Comparison of ENCODE assay signal across 8 cellular contexts in genomic region chrX:48676106-48676892, GRCh38. TPM values are rescaled to one million over a fixed set of nuclear protein-coding genes. Genes with fewer than 3 reads are reported as not detected.
A peak's percentile ranks its signal among the peaks of the same experiment; 100 is the strongest.
DNase-seq lines count a peak whose midpoint lies in the region; ATAC-seq and TF ChIP-seq lines count a peak whose summit lies in the region.

No MANE protein-coding gene starts in this region.

- no TSS peak for BruUV-seq in IMR-90 (replicated peaks; lab: Mats Ljungman, UMichigan)

- H3K9ac ChIP-seq in IMR-90 (ENCODE audit: low read depth, low read length) = peak overlapping the region; percentile 82
- peak overlapping the region; percentile 98 for H3K9ac ChIP-seq in OCI-LY3 (ENCODE audit: low read length)

- H3K79me1 ChIP-seq in IMR-90 (ENCODE audit: low read depth in 1 of 2, low read length in 2 of 2) = no peaks in the 10 kb centered on the region; a peak in 1 of 4 replicates

- POLR2A ChIA-PET in IMR-90 (lab: Charles Lee; ENCODE audit: unreplicated experiment) = no interaction called here

- TF ChIP-seq RAD21 in IMR-90 (IDR thresholded peaks at IDR 0.05; ENCODE audit: low read length) = no peak

- WGBS in IMR-90 (ENCODE audit: extremely low coverage in 2 of 2, insufficient read length in 1 of 2), 2 experiments = 33% methylated on average over 22 of the region's 67 CpGs; no CpG with 5 or more reads in 1 of the 2 experiments

- TF ChIP-seq CTCF in IMR-90 (conservative IDR thresholded peaks at IDR 0.05; ENCODE audit: low read depth, low read length) = no peak
- TF ChIP-seq CTCF in OCI-LY3 (IDR thresholded peaks at IDR 0.05; ENCODE audit: low read depth, low read length) = no peak
- TF ChIP-seq CTCF in mucosa of descending colon (IDR thresholded peaks at IDR 0.05) = no peak

- H3K79me2 ChIP-seq in OCI-LY3 (ENCODE audit: low read length) = peaks cover 25% of the 10 kb centered on the region

- H2BK15ac ChIP-seq in IMR-90 (ENCODE audit: low read depth, low read length) = no peak overlapping the region

- in situ Hi-C loops in IMR-90 (cut with MboI; ENCODE audit: low sequenced_read_pairs) = no loop called here

- H3K4me2 ChIP-seq in IMR-90 (ENCODE audit: low read depth, low read length) (peak overlapping the region; percentile 92), OCI-LY3 (ENCODE audit: low read length) (peak overlapping the region; percentile 95)

- no peaks in the 10 kb centered on the region for H4K20me1 ChIP-seq in IMR-90 (ENCODE audit: insufficient read depth, low read length)
- no peaks in the 10 kb centered on the region for H4K20me1 ChIP-seq in OCI-LY3 (ENCODE audit: insufficient read depth, low read length)

- H3K27ac ChIP-seq in IMR-90 (ENCODE audit: insufficient read depth, low read length) (peak overlapping the region; percentile 61), OCI-LY3 (ENCODE audit: low read length) (peak overlapping the region; percentile 49)

- H3K18ac ChIP-seq in IMR-90 (ENCODE audit: low read depth, low read length) = no peak overlapping the region

- H2AK9ac ChIP-seq in IMR-90 (replicated peaks; ENCODE audit: low read depth, low read length, poor library complexity) = peak overlapping the region; percentile 85

- no peak for TF ChIP-seq POLR2A in IMR-90 (IDR thresholded peaks at IDR 0.05; ENCODE audit: low read depth, low read length)

- CTCF ChIA-PET in IMR-90 (lab: Yijun Ruan, JAX) = no interaction called here

- peak overlapping the region; percentile 77 for H3K4me3 ChIP-seq in IMR-90 (ENCODE audit: insufficient read depth, low read depth, low read length)
- peak overlapping the region; percentile 100 for H3K4me3 ChIP-seq in OCI-LY3 (ENCODE audit: low read length)
- H3K4me3 ChIP-seq in mucosa of descending colon = peak overlapping the region; percentile 54

- H3K4me1 ChIP-seq in IMR-90 (ENCODE audit: control insufficient read depth, insufficient read depth, low read length) (no peaks in the 10 kb centered on the region), OCI-LY3 (ENCODE audit: low read length) (peaks cover 19% of the 10 kb centered on the region; the same call in 1 of the 2 replicates), mucosa of descending colon (ENCODE audit: low read depth) (no peaks in the 10 kb centered on the region)

- peak overlapping the region; percentile 33 for H3K14ac ChIP-seq in IMR-90 (replicated peaks; ENCODE audit: low read depth, low read length)

- peak overlapping the region; percentile 73 to 91 for H4K8ac ChIP-seq in IMR-90 (ENCODE audit: low read depth in 2 of 2, low read length in 2 of 2)

- peak overlapping the region; percentile 92 for H2AFZ ChIP-seq in IMR-90 (replicated peaks; ENCODE audit: low read length, poor library complexity)
- H2AFZ ChIP-seq in OCI-LY3 (ENCODE audit: low read depth, low read length) = peak overlapping the region; percentile 87

- peak overlapping the region; percentile 75 for H4K5ac ChIP-seq in IMR-90 (ENCODE audit: low read depth, low read length)

- peak overlapping the region; percentile 55; the same call in 1 of the 2 replicates for H4K91ac ChIP-seq in IMR-90 (ENCODE audit: insufficient read depth, low read depth, low read length)

- peak overlapping the region; percentile 65 for H3K56ac ChIP-seq in IMR-90 (ENCODE audit: extremely low read depth, insufficient read depth, low read length)

- DNase-seq in DMS 273 treated with DMSO at 0.1 percent for 48 hours (lab: John Stamatoyannopoulos, UW) (peak; percentile 80), IMR-90 (peak; percentile 75), activated T-cell treated with anti-CD3 and anti-CD28 coated beads for 24 hours (ENCODE audit: low read depth) (peak; percentile 83), epidermal melanocyte (ENCODE audit: insufficient read length, low spot score) (peak; percentile 89), mucosa of descending colon (peak; percentile 86 to 93 (median 93))
- peak; percentile 52 to 78 for DNase-seq in stimulated activated CD8-positive, alpha-beta memory T cell treated with anti-CD3 and anti-CD28 coated beads, Interleukin-4, amount 100 ng/mL, for 1 hour (ENCODE audit: low read depth in 2 of 2, low spot score in 1 of 2)

- no peak overlapping the region for H2BK120ac ChIP-seq in IMR-90 (ENCODE audit: low read depth, low read length)

- H2BK5ac ChIP-seq in IMR-90 (ENCODE audit: low read depth, low read length, poor library complexity, severe bottlenecking) = peak overlapping the region; percentile 41

- no peak overlapping the region for H3K23ac ChIP-seq in IMR-90 (ENCODE audit: low read depth, low read length)

- H2AK5ac ChIP-seq in IMR-90 (ENCODE audit: low read depth, low read length) = peak overlapping the region; percentile 68; the same call in 1 of the 2 replicates

- no peaks in the 10 kb centered on the region; the same call in 1 of the 2 replicates for H3K27me3 ChIP-seq in IMR-90 (ENCODE audit: control insufficient read depth, insufficient read depth, low read length)
- no peaks in the 10 kb centered on the region for H3K27me3 ChIP-seq in OCI-LY3 (ENCODE audit: low read depth, low read length)

- H3K9me1 ChIP-seq in IMR-90 (ENCODE audit: insufficient read depth, low read length) = no peaks in the 10 kb centered on the region

- intact Hi-C loops in IMR-90 (cut with micrococcal nuclease) = loop anchor here (2.0 kb wide), 1 partner anchor 21 kb away; the partner anchor contains the start of gene SUV39H1
- intact Hi-C loops in mucosa of descending colon (cut with DNase I, micrococcal nuclease) = no loop called here

- dilution Hi-C loops in IMR-90 (cut with HindIII; ENCODE audit: low sequenced_read_pairs, unreplicated experiment) = no loop called here

- H3K36me3 ChIP-seq in IMR-90 (ENCODE audit: control insufficient read depth, insufficient read depth, low read length) (no peaks in the 10 kb centered on the region), OCI-LY3 (replicated peaks; ENCODE audit: low read depth, low read length) (no peaks in the 10 kb centered on the region), mucosa of descending colon (ENCODE audit: low read depth) (no peaks in the 10 kb centered on the region)

- no peak overlapping the region for H2BK20ac ChIP-seq in IMR-90 (ENCODE audit: low read depth, low read length)

- no peaks in the 10 kb centered on the region for H3K9me3 ChIP-seq in IMR-90 (ENCODE audit: control insufficient read depth, insufficient read depth, low read length)
- H3K9me3 ChIP-seq in OCI-LY3 (ENCODE audit: insufficient read depth, low read length) = no peaks in the 10 kb centered on the region
- no peaks in the 10 kb centered on the region for H3K9me3 ChIP-seq in mucosa of descending colon

- ATAC-seq in GM21529 (IDR thresholded peaks at IDR 0.05; ENCODE audit: unreplicated experiment) = peak; percentile 89
- peak; percentile 99 for ATAC-seq in IMR-90 (ENCODE audit: low read depth)
- peak; percentile 97 for ATAC-seq in mucosa of descending colon

- peak overlapping the region; percentile 61 for H3K4ac ChIP-seq in IMR-90 (ENCODE audit: low read depth, low read length)

TF ChIP-seq in IMR-90, 13 proteins besides CTCF, POLR2A, EP300 and RAD21:
- no peak for TF ChIP-seq BHLHE40 (IDR thresholded peaks at IDR 0.05; ENCODE audit: low read depth, low read length)
- TF ChIP-seq MAZ (IDR thresholded peaks at IDR 0.05; ENCODE audit: borderline replicate concordance, low read depth, low read length) = 0 out of 2 replicates have a peak, but pooled peaks have one; percentile 8
- no peak for TF ChIP-seq MAFK (IDR thresholded peaks at IDR 0.05; ENCODE audit: low read depth, low read length)
- TF ChIP-seq, protein P1, sequence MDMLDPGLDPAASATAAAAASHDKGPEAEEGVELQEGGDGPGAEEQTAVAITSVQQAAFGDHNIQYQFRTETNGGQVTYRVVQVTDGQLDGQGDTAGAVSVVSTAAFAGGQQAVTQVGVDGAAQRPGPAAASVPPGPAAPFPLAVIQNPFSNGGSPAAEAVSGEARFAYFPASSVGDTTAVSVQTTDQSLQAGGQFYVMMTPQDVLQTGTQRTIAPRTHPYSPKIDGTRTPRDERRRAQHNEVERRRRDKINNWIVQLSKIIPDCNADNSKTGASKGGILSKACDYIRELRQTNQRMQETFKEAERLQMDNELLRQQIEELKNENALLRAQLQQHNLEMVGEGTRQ (IDR thresholded peaks at IDR 0.05; ENCODE audit: low read depth, low read length) = no peak

RNA-seq across cellular contexts. Expression of gene WAS, which starts 7.3 kb away (rescaled TPM):
- total RNA-seq in IMR-90 (2012; rRNA removed) = not detected in 2 replicates
- polyA plus RNA-seq in IMR-90 (2012; rRNA removed) = 0.09 and 0.14 TPM in 2 replicates
- 0.11 and 0.14 TPM in 2 replicates for polyA plus RNA-seq in IMR-90 (2012; cell fraction: cytosol; rRNA removed)
- 0.74 and 1.1 TPM in 2 replicates for polyA plus RNA-seq in IMR-90 (2012; cell fraction: nucleus; rRNA removed; ENCODE audit: low replicate concordance)
- 1 to 10 TPM; 4.4 to 8.6 (median 5.3) TPM for total RNA-seq in mucosa of descending colon

RNA-seq across cellular contexts. Expression of gene SUV39H1, which starts 20.2 kb away (rescaled TPM):
- total RNA-seq in IMR-90 (2012; rRNA removed) = 6.6 and 7.2 TPM in 2 replicates
- polyA plus RNA-seq in IMR-90 (2012; rRNA removed) = 8.6 and 9.9 TPM in 2 replicates
- 6.6 and 7.1 TPM in 2 replicates for polyA plus RNA-seq in IMR-90 (2012; cell fraction: cytosol; rRNA removed)
- 9.5 and 19.5 TPM in 2 replicates for polyA plus RNA-seq in IMR-90 (2012; cell fraction: nucleus; rRNA removed; ENCODE audit: low replicate concordance)
- total RNA-seq in mucosa of descending colon = 1 to 10 TPM; 3.4 to 6.2 (median 3.7) TPM

Comparison
In these comparisons a context has a peak if more than half of its experiments do, and no peak if none do; other contexts are left out.
1. Peak in every context shown above with its lines: DNase-seq, ATAC-seq, H3K4me3 ChIP-seq and H3K27ac ChIP-seq.